Comparison of ENCODE assay signal across 1 cellular context in genomic region chr3:42019144-42019952, GRCh38.
TF ChIP-seq lines count a peak whose summit lies in the region.

No MANE protein-coding gene starts in this region.

TF ChIP-seq in HepG2, 621 proteins besides CTCF, POLR2A, EP300 and RAD21 (continued from another document):
- TF ChIP-seq ZXDC (CRISPR knock-in tag; IDR thresholded peaks at IDR 0.05) (no peak), SETDB1 (CRISPR knock-in tag; IDR thresholded peaks at IDR 0.05; ENCODE audit: borderline replicate concordance) (no peak), ZNF546 (CRISPR knock-in tag; conservative IDR thresholded peaks at IDR 0.05) (no peak), IRF2 (CRISPR knock-in tag; IDR thresholded peaks at IDR 0.05) (0 out of 2 replicates have a peak, but pooled peaks have one; percentile 25), FOXP4 (CRISPR knock-in tag; IDR thresholded peaks at IDR 0.05) (no peak), KLF16 (CRISPR knock-in tag; IDR thresholded peaks at IDR 0.05) (no peak), ZNF629 (CRISPR knock-in tag; conservative IDR thresholded peaks at IDR 0.05) (0 out of 2 replicates have a peak, but pooled peaks have one; percentile 10), KDM1A (CRISPR knock-in tag; IDR thresholded peaks at IDR 0.05) (no peak), KAT2B (IDR thresholded peaks at IDR 0.05; ENCODE audit: borderline replicate concordance, low read depth, low read length) (no peak), FOXP1 (IDR thresholded peaks at IDR 0.05) (no peak), FOXP1 (CRISPR knock-in tag; IDR thresholded peaks at IDR 0.05) (peak; percentile 64; the same call in 1 of the 2 replicates), PHB2 (IDR thresholded peaks at IDR 0.05; ENCODE audit: partially characterized antibody) (no peak), MXI1 (IDR thresholded peaks at IDR 0.05; ENCODE audit: borderline replicate concordance, low read depth, low read length) (no peak), KLF11 (CRISPR knock-in tag; IDR thresholded peaks at IDR 0.05) (no peak), FOXA1 (IDR thresholded peaks at IDR 0.05) (no peak), FOXA1 (CRISPR knock-in tag; IDR thresholded peaks at IDR 0.05) (peak; percentile 52), ZNF503 (CRISPR knock-in tag; IDR thresholded peaks at IDR 0.05) (0 out of 2 replicates have a peak, but pooled peaks have one; percentile 16), ZNF572 (CRISPR knock-in tag; IDR thresholded peaks at IDR 0.05) (no peak), ZNF10 (CRISPR knock-in tag; IDR thresholded peaks at IDR 0.05; ENCODE audit: borderline replicate concordance, low read depth) (no peak), GABPB1 (CRISPR knock-in tag; IDR thresholded peaks at IDR 0.05) (no peak), RELA (CRISPR knock-in tag; IDR thresholded peaks at IDR 0.05) (no peak), FOXK1 (CRISPR knock-in tag; IDR thresholded peaks at IDR 0.05; ENCODE audit: borderline replicate concordance, low read depth) (peak; percentile 57), SOX6 (IDR thresholded peaks at IDR 0.05) (no peak), SOX6 (CRISPR knock-in tag; IDR thresholded peaks at IDR 0.05) (peak; percentile 37; the same call in 1 of the 2 replicates), SNAPC2 (CRISPR knock-in tag; IDR thresholded peaks at IDR 0.05) (no peak), PATZ1 (CRISPR knock-in tag; IDR thresholded peaks at IDR 0.05) (no peak), ZNF773 (CRISPR knock-in tag; IDR thresholded peaks at IDR 0.05; ENCODE audit: borderline replicate concordance) (no peak), ZNF484 (CRISPR knock-in tag; IDR thresholded peaks at IDR 0.05; ENCODE audit: borderline replicate concordance, low read depth) (no peak), ZNF362 (CRISPR knock-in tag; IDR thresholded peaks at IDR 0.05; ENCODE audit: borderline replicate concordance) (peak; percentile 14; the same call in 1 of the 2 replicates), ZBTB42 (CRISPR knock-in tag; IDR thresholded peaks at IDR 0.05) (no peak), TARDBP (CRISPR knock-in tag; IDR thresholded peaks at IDR 0.05) (no peak; the same call in 1 of the 2 replicates), ZNF382 (CRISPR knock-in tag; IDR thresholded peaks at IDR 0.05; ENCODE audit: borderline replicate concordance) (no peak), TFDP1 (CRISPR knock-in tag; IDR thresholded peaks at IDR 0.05; ENCODE audit: borderline replicate concordance) (peak; percentile 55; the same call in 1 of the 2 replicates), ZNF333 (CRISPR knock-in tag; IDR thresholded peaks at IDR 0.05; ENCODE audit: borderline replicate concordance) (no peak), ZNF101 (CRISPR knock-in tag; IDR thresholded peaks at IDR 0.05; ENCODE audit: borderline replicate concordance, low read depth) (no peak), PAWR (CRISPR knock-in tag; IDR thresholded peaks at IDR 0.05; ENCODE audit: borderline replicate concordance) (no peak), SAP130 (CRISPR knock-in tag; IDR thresholded peaks at IDR 0.05; ENCODE audit: low read depth) (peak; percentile 49; the same call in 1 of the 2 replicates), NR2C2 (CRISPR knock-in tag; IDR thresholded peaks at IDR 0.05; ENCODE audit: borderline replicate concordance) (no peak), SMAD3 (CRISPR knock-in tag; IDR thresholded peaks at IDR 0.05) (0 out of 2 replicates have a peak, but pooled peaks have one; percentile 12), ZNF17 (CRISPR knock-in tag; IDR thresholded peaks at IDR 0.05) (no peak), ZNF660 (CRISPR knock-in tag; IDR thresholded peaks at IDR 0.05; ENCODE audit: borderline replicate concordance, low read depth) (no peak), POGK (CRISPR knock-in tag; conservative IDR thresholded peaks at IDR 0.05) (no peak), ETV5 (CRISPR knock-in tag; IDR thresholded peaks at IDR 0.05; ENCODE audit: borderline replicate concordance) (no peak; the same call in 1 of the 2 replicates), YEATS4 (CRISPR knock-in tag; IDR thresholded peaks at IDR 0.05; ENCODE audit: borderline replicate concordance) (0 out of 2 replicates have a peak, but pooled peaks have one; percentile 38), ZNF430 (CRISPR knock-in tag; IDR thresholded peaks at IDR 0.05) (no peak), ZBTB44 (CRISPR knock-in tag; IDR thresholded peaks at IDR 0.05) (no peak), ETV6 (CRISPR knock-in tag; conservative IDR thresholded peaks at IDR 0.05) (no peak), ZFYVE20 (CRISPR knock-in tag; IDR thresholded peaks at IDR 0.05; ENCODE audit: borderline replicate concordance, low read depth) (no peak), ZNF44 (CRISPR knock-in tag; IDR thresholded peaks at IDR 0.05) (no peak)
